Comparison of ENCODE assay signal across 2 cellular contexts in the genomic region with DNA sequence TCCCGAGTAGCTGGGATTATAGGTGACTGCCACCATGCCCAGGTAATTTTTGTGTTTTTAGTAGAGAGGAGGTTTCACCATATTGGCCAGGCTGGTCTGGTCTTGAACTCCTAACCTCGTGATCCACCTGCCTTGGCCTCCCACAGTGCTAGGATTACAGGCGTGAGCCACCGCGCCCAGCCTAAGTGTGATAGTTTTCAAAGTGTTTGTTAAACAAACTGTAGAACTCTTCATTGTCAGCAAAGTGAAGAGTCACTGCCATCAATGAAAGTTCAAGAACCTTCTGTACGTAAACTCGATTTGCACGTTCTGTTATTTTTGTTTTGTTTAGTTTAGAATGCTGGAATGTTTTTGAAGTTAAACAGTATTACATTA.
TF ChIP-seq lines count a peak whose summit lies in the region.

No MANE protein-coding gene starts in this region.

TF ChIP-seq in A549, 52 proteins besides CTCF, POLR2A, EP300 and RAD21:
- no peak for TF ChIP-seq ZC3H11A (IDR thresholded peaks at IDR 0.05)
- TF ChIP-seq MYC (IDR thresholded peaks at IDR 0.05; ENCODE audit: borderline replicate concordance, low read length): no peak
- TF ChIP-seq HOXB5 (CRISPR knock-in tag; IDR thresholded peaks at IDR 0.05): no peak
- TF ChIP-seq MAZ (IDR thresholded peaks at IDR 0.05; ENCODE audit: borderline replicate concordance, low read depth, low read length): no peak
- no peak for TF ChIP-seq BCL3 (IDR thresholded peaks at IDR 0.05)
- TF ChIP-seq RNF2 (IDR thresholded peaks at IDR 0.05; ENCODE audit: borderline replicate concordance, low read depth): no peak
- no peak for TF ChIP-seq RARB (CRISPR knock-in tag; IDR thresholded peaks at IDR 0.05)
- TF ChIP-seq, protein P1, sequence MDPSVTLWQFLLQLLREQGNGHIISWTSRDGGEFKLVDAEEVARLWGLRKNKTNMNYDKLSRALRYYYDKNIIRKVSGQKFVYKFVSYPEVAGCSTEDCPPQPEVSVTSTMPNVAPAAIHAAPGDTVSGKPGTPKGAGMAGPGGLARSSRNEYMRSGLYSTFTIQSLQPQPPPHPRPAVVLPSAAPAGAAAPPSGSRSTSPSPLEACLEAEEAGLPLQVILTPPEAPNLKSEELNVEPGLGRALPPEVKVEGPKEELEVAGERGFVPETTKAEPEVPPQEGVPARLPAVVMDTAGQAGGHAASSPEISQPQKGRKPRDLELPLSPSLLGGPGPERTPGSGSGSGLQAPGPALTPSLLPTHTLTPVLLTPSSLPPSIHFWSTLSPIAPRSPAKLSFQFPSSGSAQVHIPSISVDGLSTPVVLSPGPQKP (IDR thresholded peaks at IDR 0.05; ENCODE audit: low read depth, low read length): no peak
- no peak for TF ChIP-seq CEBPB (IDR thresholded peaks at IDR 0.05)

TF ChIP-seq in K562, 482 proteins besides CTCF, POLR2A, EP300 and RAD21:
- TF ChIP-seq PYGO2 (tag; IDR thresholded peaks at IDR 0.05) (no peak), ZNF232 (CRISPR knock-in tag; IDR thresholded peaks at IDR 0.05) (no peak), ARHGAP35 (IDR thresholded peaks at IDR 0.05; ENCODE audit: partially characterized antibody) (no peak), MYBL2 (IDR thresholded peaks at IDR 0.05; ENCODE audit: low read depth) (no peak), MYBL2 (CRISPR knock-in tag; IDR thresholded peaks at IDR 0.05; ENCODE audit: borderline replicate concordance) (no peak), KDM1A (IDR thresholded peaks at IDR 0.05) (no peak), RREB1 (CRISPR knock-in tag; IDR thresholded peaks at IDR 0.05) (no peak), ZNF121 (CRISPR knock-in tag; conservative IDR thresholded peaks at IDR 0.05) (no peak), POLR2B (IDR thresholded peaks at IDR 0.05; ENCODE audit: low read depth, partially characterized antibody) (no peak), STAT5A (IDR thresholded peaks at IDR 0.05; ENCODE audit: borderline replicate concordance, low read length) (no peak), ZNF740 (CRISPR knock-in tag; IDR thresholded peaks at IDR 0.05) (no peak), ZNF740 (tag; IDR thresholded peaks at IDR 0.05) (no peak), HNRNPLL (IDR thresholded peaks at IDR 0.05; ENCODE audit: low read depth, low read length, poor library complexity, severe bottlenecking) (no peak), TEAD2 (tag; IDR thresholded peaks at IDR 0.05) (no peak), TCF7L2 (IDR thresholded peaks at IDR 0.05; ENCODE audit: low read depth, low read length) (no peak), CHD4 (IDR thresholded peaks at IDR 0.05; ENCODE audit: insufficient read depth, insufficient replicate concordance, low read depth, low read length, poor library complexity, severe bottlenecking) (no peak), SMARCB1 (IDR thresholded peaks at IDR 0.05; ENCODE audit: insufficient read length, low read depth) (no peak), ZNF57 (CRISPR knock-in tag; IDR thresholded peaks at IDR 0.05) (no peak), ZNF124 (CRISPR knock-in tag; IDR thresholded peaks at IDR 0.05) (no peak), SMARCA4 (IDR thresholded peaks at IDR 0.05) (no peak), ZFP1 (CRISPR knock-in tag; IDR thresholded peaks at IDR 0.05) (no peak)
